Comparison of ENCODE assay signal across 24 cellular contexts in genomic region chr21:22961248-22961647, GRCh38.
A peak's percentile ranks its signal among the peaks of the same experiment; 100 is the strongest.
DNase-seq lines count a peak whose midpoint lies in the region; ATAC-seq and TF ChIP-seq lines count a peak whose summit lies in the region.
"Had no signal": no experiment of that assay in that cellular context is flagged by ENCODE, and none has a peak within 500 bp of the region (broad histone marks: within the 10 kb centered on the region; RNA-seq: fewer than 3 reads in every experiment).

No MANE protein-coding gene starts in this region.

- H3F3A ChIP-seq in PC-9 (ENCODE audit: insufficient read depth, low read depth), result no peaks in the 10 kb centered on the region

- CTCF ChIA-PET in PC-9 (lab: Charles Lee), result no interaction called here

- ATAC-seq in HG03571 (IDR thresholded peaks at IDR 0.05; ENCODE audit: unreplicated experiment) (no peak), GM18870 (IDR thresholded peaks at IDR 0.05; ENCODE audit: unreplicated experiment) (no peak), HG03460 (IDR thresholded peaks at IDR 0.05; ENCODE audit: unreplicated experiment) (no peak)
- ATAC-seq: activated T-cell treated with anti-CD3 and anti-CD28 coated beads, Interleukin-2, amount 50 U/mL, for 72 hours; CD8-positive, alpha-beta T cell; left lobe of liver had no signal

- DNase-seq in Ammon's horn (ENCODE audit: low spot score) (peak; percentile 60), G401 (ENCODE audit: low spot score) (peak; percentile 97), NCI-H446 treated with DMSO at 0.1 percent for 48 hours (lab: John Stamatoyannopoulos, UW) (peak; percentile 100), cerebellar nuclear complex (lab: John Stamatoyannopoulos, UW) (peak; percentile 47 to 87), PC-9 (no peak)
- DNase-seq: activated CD4-positive, alpha-beta T cell treated with anti-CD3 and anti-CD28 coated beads, Interleukin-2, amount 50 U/mL, for 48 hours; activated CD4-positive, CD25-positive, alpha-beta regulatory T cell treated with anti-CD3 and anti-CD28 coated beads, Interleukin-2, amount 50 U/mL, for 72 hours; activated T-cell treated with anti-CD3 and anti-CD28 coated beads, Interleukin-2, amount 50 U/mL, for 72 hours; CD8-positive, alpha-beta T cell; DMS53; erythroblast; H7; Kasumi-1; NCI-H187 treated with DMSO at 0.1 percent for 48 hours; NCI-H345; retina; small intestine; stimulated activated CD4-positive, alpha-beta T cell treated with anti-CD3 and anti-CD28 coated beads, Interleukin-1b, Interleukin-23, amount 100 ng/mL, for 48 hours; uterus had no signal

- H2AFZ ChIP-seq in PC-9, result no peak overlapping the region

- no peak overlapping the region for H3K4me2 ChIP-seq in PC-9

- in situ Hi-C loops in G401 (cut with HindIII; ENCODE audit: low sequenced_read_pairs), result no loop called here

- POLR2A ChIA-PET in PC-9 (lab: Charles Lee; ENCODE audit: unreplicated experiment), result no interaction called here

- no peak overlapping the region for H3K4me3 ChIP-seq in PC-9
- H3K4me3 ChIP-seq: thoracic aorta, uterus had no signal

- H3K9me2 ChIP-seq in PC-9 (ENCODE audit: insufficient read depth), result no peaks in the 10 kb centered on the region

- no peaks in the 10 kb centered on the region for H3K79me2 ChIP-seq in PC-9 (ENCODE audit: low read depth)

- H3K9me3 ChIP-seq in PC-9 (ENCODE audit: insufficient read depth, low read depth), result no peaks in the 10 kb centered on the region
- H3K9me3 ChIP-seq: thoracic aorta, uterus had no signal

- H3K36me3 ChIP-seq in PC-9 (ENCODE audit: low read depth), result no peaks in the 10 kb centered on the region
- H3K36me3 ChIP-seq: thoracic aorta, uterus had no signal

- H3K4me1 ChIP-seq in PC-9 (replicated peaks; ENCODE audit: insufficient read depth), result no peaks in the 10 kb centered on the region
- H3K4me1 ChIP-seq: uterus had no signal

- no peak overlapping the region for H3K27ac ChIP-seq in PC-9
- H3K27ac ChIP-seq: thoracic aorta, uterus had no signal

- no peak for TF ChIP-seq CTCF in PC-9 (conservative IDR thresholded peaks at IDR 0.05)

- intact Hi-C loops in PC-9 (cut with micrococcal nuclease; ENCODE audit: unreplicated experiment), result no loop called here

- BruUV-seq in PC-9 (replicated peaks; lab: Mats Ljungman, UMichigan), result no TSS peak

- no peaks in the 10 kb centered on the region for H3K27me3 ChIP-seq in PC-9 (ENCODE audit: insufficient read depth, low read depth)
- H3K27me3 ChIP-seq: uterus had no signal

- H4K20me1 ChIP-seq in PC-9 (ENCODE audit: insufficient read depth), result no peaks in the 10 kb centered on the region

Comparison
In these comparisons a context has a peak if more than half of its experiments do, and no peak if none do; other contexts are left out.
1. DNase-seq: peak in Ammon's horn (single experiment), G401 (single experiment), NCI-H446 treated with DMSO at 0.1 percent for 48 hours (single experiment) and cerebellar nuclear complex (2 of 2); none in PC-9 (0 of 2).